In the genomic region with DNA sequence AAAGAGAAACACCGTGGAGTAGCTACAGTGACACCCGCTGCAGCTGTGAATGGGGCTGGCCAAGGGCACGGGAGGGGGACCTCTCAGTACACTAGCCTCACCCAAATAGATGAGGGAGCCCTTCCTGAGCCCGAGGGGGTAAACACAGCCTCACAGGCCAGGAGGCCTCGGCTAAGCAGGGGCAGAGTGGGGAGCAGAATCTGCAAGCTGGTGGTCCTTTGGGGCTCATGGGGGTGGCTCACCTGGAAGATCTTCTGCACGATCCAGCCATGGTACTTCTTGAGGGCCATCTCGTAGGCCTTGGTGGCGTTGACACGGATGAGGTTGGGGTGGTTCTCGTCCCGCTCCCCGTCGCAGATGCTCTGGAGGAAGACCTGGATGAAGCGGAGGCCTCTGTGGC, we compare ENCODE assay signal across 20 cellular contexts. TPM values are rescaled to one million over a fixed set of nuclear protein-coding genes. Genes with fewer than 3 reads are reported as not detected.
"Had no signal": no experiment of that assay in that cellular context is flagged by ENCODE, and none has a peak within 500 bp of the region (broad histone marks: within the 10 kb centered on the region; RNA-seq: fewer than 3 reads in every experiment).

No MANE protein-coding gene starts in this region.

- H3K36me3 ChIP-seq: SJCRH30 had no signal

- DNase-seq: KBM-7, MV-4-11, NCI-H1048, NCI-H1105 treated with DMSO at 0.1 percent for 48 hours, NCI-H1417 treated with DMSO at 0.1 percent for 48 hours, NCI-H146, NCI-H1694 treated with DMSO at 0.1 percent for 48 hours, NCI-H1930, NCI-H2081, NCI-H2107, NCI-H2227 treated with DMSO at 0.1 percent for 48 hours, NCI-H524 treated with DMSO at 0.1 percent for 48 hours, NCI-H69, NCI-H774, SHP77 treated with DMSO at 0.1 percent for 48 hours, SJCRH30 had no signal

- H3K9me3 ChIP-seq: SJCRH30 had no signal

- H3K4me3 ChIP-seq: SJCRH30 had no signal

- ATAC-seq: Right ventricle myocardium inferior, SK-N-SH treated with all-trans-retinoic acid at 6 μM for 48 hours had no signal

- H3K4me1 ChIP-seq: SJCRH30 had no signal

- H3K27me3 ChIP-seq: SJCRH30 had no signal

- H3K27ac ChIP-seq: SJCRH30 had no signal

RNA-seq across cellular contexts. Expression of a gene that starts 22.2 kb away (rescaled TPM):
- total RNA-seq: HT-29, NCI-H460 had no signal
